ENCODE assay signal across 18 cellular contexts in genomic region chr19:3620145-3620816, GRCh38. TPM values are rescaled to one million over a fixed set of nuclear protein-coding genes. Genes with fewer than 3 reads are reported as not detected.
DNase-seq lines count a peak whose midpoint lies in the region; ATAC-seq, FAIRE-seq and TF ChIP-seq lines count a peak whose summit lies in the region.
"Had no signal": no experiment of that assay in that cellular context is flagged by ENCODE, and none has a peak within 500 bp of the region (broad histone marks: within the 10 kb centered on the region; RNA-seq: fewer than 3 reads in every experiment).

No MANE protein-coding gene starts in this region.

- no peaks in the 10 kb centered on the region for H3K27me3 Mint-ChIP-seq in activated T-helper 2 cell treated with anti-CD3 and anti-CD28 coated beads, Interferon-gamma antibody, Interleukin-2, Interleukin-4, amounts not matched to agents 10 μg/mL and 5 μg/mL and 100 μg/mL, durations not matched to agents 14 hours and 24 hours and 36 hours (ENCODE audit: low read depth)
- H3K27me3 Mint-ChIP-seq: CD8-positive, alpha-beta memory T cell had no signal

- ATAC-seq in right cardiac atrium (no peak), left cardiac atrium (no peak), HG03378 (IDR thresholded peaks at IDR 0.05; ENCODE audit: unreplicated experiment) (no peak)

- no peak for FAIRE-seq in kidney (lab: Jason Lieb, UNC)
- FAIRE-seq: A549, G401.6 had no signal

- peaks cover 0 to 33% of the 10 kb centered on the region in 2 experiments; a peak in 2 of 3 replicates for H3K36me3 ChIP-seq in HEK293 (ENCODE audit: control insufficient read depth in 2 of 2, insufficient read depth in 1 of 2, low read length in 2 of 2)
- no peaks in the 10 kb centered on the region for H3K36me3 ChIP-seq in kidney (ENCODE audit: control insufficient read depth in 1 of 2, insufficient read depth in 2 of 2, low read length in 2 of 2)

- H3K36me3 Mint-ChIP-seq in activated T-helper 2 cell treated with anti-CD3 and anti-CD28 coated beads, Interferon-gamma antibody, Interleukin-2, Interleukin-4, amounts not matched to agents 10 μg/mL and 5 μg/mL and 100 μg/mL, durations not matched to agents 14 hours and 24 hours and 36 hours (ENCODE audit: low read depth): peaks cover 14% of the 10 kb centered on the region

- intact Hi-C loops in right cardiac atrium (cut with DNase I) (loop anchor here in 1 of 4 donors (10.0 kb wide), 1 partner anchor 45 kb away; the partner anchor contains the start of gene HMG20B), left cardiac atrium (cut with DNase I) (no loop called here), kidney (cut with DNase I) (no loop called here)
- intact Hi-C loops in activated T-helper 2 cell treated with anti-CD3 and anti-CD28 coated beads, Interferon-gamma antibody, Interleukin-2, Interleukin-4, amounts not matched to agents 10 μg/mL and 5 μg/mL and 100 μg/mL, durations not matched to agents 14 hours and 24 hours and 36 hours (cut with micrococcal nuclease): no loop called here

- DNase-seq in right cardiac atrium (peak in 2 of 3 donors; percentile 73 to 74), left cardiac atrium (no peak), kidney (peak; percentile 73), NCI-H1694 treated with DMSO at 0.1 percent for 48 hours (lab: John Stamatoyannopoulos, UW) (no peak)
- DNase-seq in activated T-helper 2 cell treated with anti-CD3 and anti-CD28 coated beads, Interferon-gamma antibody, Interleukin-2, Interleukin-4, amounts not matched to agents 10 μg/mL and 5 μg/mL and 100 μg/mL, durations not matched to agents 14 hours and 24 hours and 36 hours (ENCODE audit: low spot score): no peak
- DNase-seq: Caco-2; CD8-positive, alpha-beta memory T cell; DMS79; EL; HCEC 1CT; IMR-90; KG1 had no signal

- no peak overlapping the region for H3K27ac Mint-ChIP-seq in activated T-helper 2 cell treated with anti-CD3 and anti-CD28 coated beads, Interferon-gamma antibody, Interleukin-2, Interleukin-4, amounts not matched to agents 10 μg/mL and 5 μg/mL and 100 μg/mL, durations not matched to agents 14 hours and 24 hours and 36 hours
- H3K27ac Mint-ChIP-seq: CD8-positive, alpha-beta memory T cell had no signal

- H3K4me3 ChIP-seq in right cardiac atrium (ENCODE audit: low read length) (no peak overlapping the region), HEK293 (ENCODE audit: low read depth, low read length) (no peak overlapping the region), kidney (ENCODE audit: low read length in 2 of 2) (no peak overlapping the region)
- H3K4me3 ChIP-seq: A549, BLaER1 had no signal

- no peak for TF ChIP-seq CTCF in HEK293 (tag by site-specific recombination; IDR thresholded peaks at IDR 0.05)
- no peak for TF ChIP-seq CTCF in kidney (IDR thresholded peaks at IDR 0.05; ENCODE audit: borderline replicate concordance, extremely low read depth, insufficient read depth)

- 84% methylated on average over 19 of the region's 19 CpGs for WGBS in right cardiac atrium

- H3K27ac ChIP-seq in right cardiac atrium (ENCODE audit: low read length): no peak overlapping the region
- H3K27ac ChIP-seq in HEK293 (ENCODE audit: extremely low read depth, low read depth, low read length): no peak overlapping the region
- no peak overlapping the region for H3K27ac ChIP-seq in kidney (ENCODE audit: low read depth in 2 of 2, low read length in 2 of 2)
- H3K27ac ChIP-seq: A549, BLaER1 had no signal

- no peaks in the 10 kb centered on the region for H3K9me3 Mint-ChIP-seq in activated T-helper 2 cell treated with anti-CD3 and anti-CD28 coated beads, Interferon-gamma antibody, Interleukin-2, Interleukin-4, amounts not matched to agents 10 μg/mL and 5 μg/mL and 100 μg/mL, durations not matched to agents 14 hours and 24 hours and 36 hours
- H3K9me3 Mint-ChIP-seq: CD8-positive, alpha-beta memory T cell had no signal

- peaks cover 16% of the 10 kb centered on the region for H3K4me1 Mint-ChIP-seq in activated T-helper 2 cell treated with anti-CD3 and anti-CD28 coated beads, Interferon-gamma antibody, Interleukin-2, Interleukin-4, amounts not matched to agents 10 μg/mL and 5 μg/mL and 100 μg/mL, durations not matched to agents 14 hours and 24 hours and 36 hours (ENCODE audit: low read depth)

- H3K9me3 ChIP-seq in right cardiac atrium (ENCODE audit: control insufficient read depth, low read length): no peaks in the 10 kb centered on the region
- H3K9me3 ChIP-seq in HEK293 (ENCODE audit: control insufficient read depth, insufficient read depth, low read depth, low read length): no peaks in the 10 kb centered on the region
- no peaks in the 10 kb centered on the region for H3K9me3 ChIP-seq in kidney (ENCODE audit: control insufficient read depth in 1 of 2, low read length in 2 of 2)
- H3K9me3 ChIP-seq: A549, BLaER1, Caco-2 had no signal

- no peak overlapping the region for H3K9ac ChIP-seq in kidney (ENCODE audit: low read length in 2 of 2)
- H3K9ac ChIP-seq: BLaER1 had no signal

- POLR2A ChIA-PET in HEK293 (lab: Yijun Ruan, JAX): no interaction called here

- CTCF ChIA-PET in HEK293 (lab: Yijun Ruan, JAX): interaction anchor here (0.8 to 1.2 kb wide), 2 partner anchors 13 to 74 kb away, joined by 4 to 6 read pairs; no protein-coding TSS in a partner anchor

- no peaks in the 10 kb centered on the region for H3K4me1 ChIP-seq in right cardiac atrium (ENCODE audit: control insufficient read depth, insufficient read depth, low read length)
- peaks cover 2% of the 10 kb centered on the region; the same call in 1 of the 2 replicates for H3K4me1 ChIP-seq in HEK293 (ENCODE audit: control insufficient read depth, insufficient read depth, low read length)
- H3K4me1 ChIP-seq in kidney (ENCODE audit: control insufficient read depth in 1 of 2, insufficient read depth in 1 of 2, low read depth in 1 of 2, low read length in 2 of 2): peaks cover 4 to 12% of the 10 kb centered on the region in 2 donors
- H3K4me1 ChIP-seq: Caco-2 had no signal

- no peaks in the 10 kb centered on the region for H3K27me3 ChIP-seq in right cardiac atrium (ENCODE audit: control insufficient read depth, insufficient read depth)
- H3K27me3 ChIP-seq: BLaER1 had no signal

- H3K4me3 Mint-ChIP-seq in activated T-helper 2 cell treated with anti-CD3 and anti-CD28 coated beads, Interferon-gamma antibody, Interleukin-2, Interleukin-4, amounts not matched to agents 10 μg/mL and 5 μg/mL and 100 μg/mL, durations not matched to agents 14 hours and 24 hours and 36 hours (ENCODE audit: low read depth): no peak overlapping the region
- H3K4me3 Mint-ChIP-seq: CD8-positive, alpha-beta memory T cell had no signal

TF ChIP-seq in HEK293, 187 proteins besides CTCF, POLR2A, EP300 and RAD21 (continues in another document):
- TF ChIP-seq ZNF18 (tag by site-specific recombination; IDR thresholded peaks at IDR 0.05) (no peak), ZNF324 (tag by site-specific recombination; IDR thresholded peaks at IDR 0.05) (no peak)

RNA-seq across cellular contexts. Expression of gene CACTIN, which starts 6.3 kb away (rescaled TPM):
- total RNA-seq in right cardiac atrium (10 to 100 TPM; 13.8 to 17.8 (median 14.4) TPM), left cardiac atrium (10 to 100 TPM; 12.5 to 12.9 TPM), kidney (23.9 TPM)
- polyA plus RNA-seq in right cardiac atrium (13.5 TPM), kidney (ENCODE audit: insufficient read depth, low read depth, low replicate concordance) (11.6 TPM)
- 32.8 and 36.2 TPM in 2 replicates for total RNA-seq in activated T-helper 2 cell treated with anti-CD3 and anti-CD28 coated beads, Interferon-gamma antibody, Interleukin-2, Interleukin-4, amounts not matched to agents 10 μg/mL and 5 μg/mL and 100 μg/mL, durations not matched to agents 14 hours and 24 hours and 36 hours

RNA-seq across cellular contexts. Expression of gene TBXA2R, which starts 13.6 kb away (rescaled TPM):
- total RNA-seq in right cardiac atrium (1 to 10 TPM; 1.3 to 2.2 (median 2.0) TPM), left cardiac atrium (1 to 10 TPM; 2.3 to 3.7 TPM), kidney (6.7 TPM)
- polyA plus RNA-seq in right cardiac atrium (1.8 TPM), kidney (ENCODE audit: insufficient read depth, low read depth, low replicate concordance) (8.8 TPM)
- 0.09 and 0.14 TPM in 2 replicates for total RNA-seq in activated T-helper 2 cell treated with anti-CD3 and anti-CD28 coated beads, Interferon-gamma antibody, Interleukin-2, Interleukin-4, amounts not matched to agents 10 μg/mL and 5 μg/mL and 100 μg/mL, durations not matched to agents 14 hours and 24 hours and 36 hours
- total RNA-seq: H4 had no signal

RNA-seq across cellular contexts. Expression of gene GIPC3, which starts 35.0 kb away (rescaled TPM):
- total RNA-seq in right cardiac atrium: 1 to 10 TPM in 2 of 4 donors, under 1 TPM in 2; 0.89 to 2.1 (median 1.2) TPM
- polyA plus RNA-seq in right cardiac atrium: 1.2 TPM
- total RNA-seq in left cardiac atrium: 1 to 10 TPM; 1.5 to 1.6 TPM
- total RNA-seq in kidney: 2.1 TPM
- polyA plus RNA-seq in kidney (ENCODE audit: insufficient read depth, low read depth, low replicate concordance): 2.1 TPM
- 0.16 and 0.32 TPM in 2 replicates for total RNA-seq in activated T-helper 2 cell treated with anti-CD3 and anti-CD28 coated beads, Interferon-gamma antibody, Interleukin-2, Interleukin-4, amounts not matched to agents 10 μg/mL and 5 μg/mL and 100 μg/mL, durations not matched to agents 14 hours and 24 hours and 36 hours
- total RNA-seq: Caco-2, H4 had no signal

RNA-seq across cellular contexts. Expression of gene HMG20B, which starts 47.5 kb away (rescaled TPM):
- total RNA-seq in right cardiac atrium: 10 to 100 TPM; 35.7 to 46.0 (median 36.2) TPM
- polyA plus RNA-seq in right cardiac atrium: 50.5 TPM
- 10 to 100 TPM; 34.8 to 42.0 TPM for total RNA-seq in left cardiac atrium
- total RNA-seq in kidney: 69.7 TPM
- 82.6 TPM for polyA plus RNA-seq in kidney (ENCODE audit: insufficient read depth, low read depth, low replicate concordance)
- 55.3 and 66.3 TPM in 2 replicates for total RNA-seq in activated T-helper 2 cell treated with anti-CD3 and anti-CD28 coated beads, Interferon-gamma antibody, Interleukin-2, Interleukin-4, amounts not matched to agents 10 μg/mL and 5 μg/mL and 100 μg/mL, durations not matched to agents 14 hours and 24 hours and 36 hours

Comparison
In these comparisons a context has a peak if more than half of its experiments do, and no peak if none do; other contexts are left out.
1. DNase-seq: peak in right cardiac atrium (2 of 3) and kidney (single experiment); none in left cardiac atrium (single experiment), NCI-H1694 treated with DMSO at 0.1 percent for 48 hours (single experiment) and activated T-helper 2 cell treated with anti-CD3 and anti-CD28 coated beads, Interferon-gamma antibody, Interleukin-2, Interleukin-4, amounts not matched to agents 10 μg/mL and 5 μg/mL and 100 μg/mL, durations not matched to agents 14 hours and 24 hours and 36 hours (single experiment).